ENCODE assay signal across 1 cellular context in the genomic region with DNA sequence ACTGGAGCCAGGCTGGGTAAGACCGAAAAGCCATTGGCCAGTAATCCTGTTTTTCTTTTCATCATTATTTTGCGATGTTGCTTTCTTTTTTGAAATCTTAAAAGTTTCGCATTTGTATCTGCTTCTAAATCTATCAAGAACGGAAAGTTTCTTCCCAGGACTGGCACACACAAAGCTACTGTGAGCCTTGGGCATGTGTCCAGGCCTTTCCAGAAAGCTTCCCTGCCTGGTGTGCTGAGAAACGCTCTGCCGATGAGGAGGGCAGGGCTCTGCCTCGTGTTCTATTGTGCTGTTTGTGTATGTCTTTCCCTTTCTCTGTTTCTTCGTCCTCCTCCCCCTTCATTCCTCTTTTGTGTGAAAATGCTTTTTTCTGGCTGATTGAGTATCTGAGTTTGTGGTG.
TF ChIP-seq lines count a peak whose summit lies in the region.

No MANE protein-coding gene starts in this region.

TF ChIP-seq in H1, 55 proteins besides CTCF, POLR2A, EP300 and RAD21:
- TF ChIP-seq CHD1 (IDR thresholded peaks at IDR 0.05; ENCODE audit: low read depth, low read length) (no peak), RNF2 (IDR thresholded peaks at IDR 0.05; ENCODE audit: borderline replicate concordance, low read depth, low read length, missing control alignments, poor library complexity, severe bottlenecking) (no peak), HDAC2 (IDR thresholded peaks at IDR 0.05; ENCODE audit: borderline replicate concordance in 1 of 2, low read depth in 2 of 2, low read length in 2 of 2) (no peak), ZNF274 (IDR thresholded peaks at IDR 0.05; ENCODE audit: borderline replicate concordance, extremely low read depth, low read length) (no peak), TAF1 (IDR thresholded peaks at IDR 0.05; ENCODE audit: low read depth, low read length) (no peak), NANOG (IDR thresholded peaks at IDR 0.05; ENCODE audit: insufficient read depth, low read depth, low read length, poor library complexity, severe bottlenecking) (no peak), SIX5 (IDR thresholded peaks at IDR 0.05; ENCODE audit: low read depth, low read length) (no peak), CBX5 (IDR thresholded peaks at IDR 0.05; ENCODE audit: low read depth, low read length) (no peak)
- TF ChIP-seq, protein P1, sequence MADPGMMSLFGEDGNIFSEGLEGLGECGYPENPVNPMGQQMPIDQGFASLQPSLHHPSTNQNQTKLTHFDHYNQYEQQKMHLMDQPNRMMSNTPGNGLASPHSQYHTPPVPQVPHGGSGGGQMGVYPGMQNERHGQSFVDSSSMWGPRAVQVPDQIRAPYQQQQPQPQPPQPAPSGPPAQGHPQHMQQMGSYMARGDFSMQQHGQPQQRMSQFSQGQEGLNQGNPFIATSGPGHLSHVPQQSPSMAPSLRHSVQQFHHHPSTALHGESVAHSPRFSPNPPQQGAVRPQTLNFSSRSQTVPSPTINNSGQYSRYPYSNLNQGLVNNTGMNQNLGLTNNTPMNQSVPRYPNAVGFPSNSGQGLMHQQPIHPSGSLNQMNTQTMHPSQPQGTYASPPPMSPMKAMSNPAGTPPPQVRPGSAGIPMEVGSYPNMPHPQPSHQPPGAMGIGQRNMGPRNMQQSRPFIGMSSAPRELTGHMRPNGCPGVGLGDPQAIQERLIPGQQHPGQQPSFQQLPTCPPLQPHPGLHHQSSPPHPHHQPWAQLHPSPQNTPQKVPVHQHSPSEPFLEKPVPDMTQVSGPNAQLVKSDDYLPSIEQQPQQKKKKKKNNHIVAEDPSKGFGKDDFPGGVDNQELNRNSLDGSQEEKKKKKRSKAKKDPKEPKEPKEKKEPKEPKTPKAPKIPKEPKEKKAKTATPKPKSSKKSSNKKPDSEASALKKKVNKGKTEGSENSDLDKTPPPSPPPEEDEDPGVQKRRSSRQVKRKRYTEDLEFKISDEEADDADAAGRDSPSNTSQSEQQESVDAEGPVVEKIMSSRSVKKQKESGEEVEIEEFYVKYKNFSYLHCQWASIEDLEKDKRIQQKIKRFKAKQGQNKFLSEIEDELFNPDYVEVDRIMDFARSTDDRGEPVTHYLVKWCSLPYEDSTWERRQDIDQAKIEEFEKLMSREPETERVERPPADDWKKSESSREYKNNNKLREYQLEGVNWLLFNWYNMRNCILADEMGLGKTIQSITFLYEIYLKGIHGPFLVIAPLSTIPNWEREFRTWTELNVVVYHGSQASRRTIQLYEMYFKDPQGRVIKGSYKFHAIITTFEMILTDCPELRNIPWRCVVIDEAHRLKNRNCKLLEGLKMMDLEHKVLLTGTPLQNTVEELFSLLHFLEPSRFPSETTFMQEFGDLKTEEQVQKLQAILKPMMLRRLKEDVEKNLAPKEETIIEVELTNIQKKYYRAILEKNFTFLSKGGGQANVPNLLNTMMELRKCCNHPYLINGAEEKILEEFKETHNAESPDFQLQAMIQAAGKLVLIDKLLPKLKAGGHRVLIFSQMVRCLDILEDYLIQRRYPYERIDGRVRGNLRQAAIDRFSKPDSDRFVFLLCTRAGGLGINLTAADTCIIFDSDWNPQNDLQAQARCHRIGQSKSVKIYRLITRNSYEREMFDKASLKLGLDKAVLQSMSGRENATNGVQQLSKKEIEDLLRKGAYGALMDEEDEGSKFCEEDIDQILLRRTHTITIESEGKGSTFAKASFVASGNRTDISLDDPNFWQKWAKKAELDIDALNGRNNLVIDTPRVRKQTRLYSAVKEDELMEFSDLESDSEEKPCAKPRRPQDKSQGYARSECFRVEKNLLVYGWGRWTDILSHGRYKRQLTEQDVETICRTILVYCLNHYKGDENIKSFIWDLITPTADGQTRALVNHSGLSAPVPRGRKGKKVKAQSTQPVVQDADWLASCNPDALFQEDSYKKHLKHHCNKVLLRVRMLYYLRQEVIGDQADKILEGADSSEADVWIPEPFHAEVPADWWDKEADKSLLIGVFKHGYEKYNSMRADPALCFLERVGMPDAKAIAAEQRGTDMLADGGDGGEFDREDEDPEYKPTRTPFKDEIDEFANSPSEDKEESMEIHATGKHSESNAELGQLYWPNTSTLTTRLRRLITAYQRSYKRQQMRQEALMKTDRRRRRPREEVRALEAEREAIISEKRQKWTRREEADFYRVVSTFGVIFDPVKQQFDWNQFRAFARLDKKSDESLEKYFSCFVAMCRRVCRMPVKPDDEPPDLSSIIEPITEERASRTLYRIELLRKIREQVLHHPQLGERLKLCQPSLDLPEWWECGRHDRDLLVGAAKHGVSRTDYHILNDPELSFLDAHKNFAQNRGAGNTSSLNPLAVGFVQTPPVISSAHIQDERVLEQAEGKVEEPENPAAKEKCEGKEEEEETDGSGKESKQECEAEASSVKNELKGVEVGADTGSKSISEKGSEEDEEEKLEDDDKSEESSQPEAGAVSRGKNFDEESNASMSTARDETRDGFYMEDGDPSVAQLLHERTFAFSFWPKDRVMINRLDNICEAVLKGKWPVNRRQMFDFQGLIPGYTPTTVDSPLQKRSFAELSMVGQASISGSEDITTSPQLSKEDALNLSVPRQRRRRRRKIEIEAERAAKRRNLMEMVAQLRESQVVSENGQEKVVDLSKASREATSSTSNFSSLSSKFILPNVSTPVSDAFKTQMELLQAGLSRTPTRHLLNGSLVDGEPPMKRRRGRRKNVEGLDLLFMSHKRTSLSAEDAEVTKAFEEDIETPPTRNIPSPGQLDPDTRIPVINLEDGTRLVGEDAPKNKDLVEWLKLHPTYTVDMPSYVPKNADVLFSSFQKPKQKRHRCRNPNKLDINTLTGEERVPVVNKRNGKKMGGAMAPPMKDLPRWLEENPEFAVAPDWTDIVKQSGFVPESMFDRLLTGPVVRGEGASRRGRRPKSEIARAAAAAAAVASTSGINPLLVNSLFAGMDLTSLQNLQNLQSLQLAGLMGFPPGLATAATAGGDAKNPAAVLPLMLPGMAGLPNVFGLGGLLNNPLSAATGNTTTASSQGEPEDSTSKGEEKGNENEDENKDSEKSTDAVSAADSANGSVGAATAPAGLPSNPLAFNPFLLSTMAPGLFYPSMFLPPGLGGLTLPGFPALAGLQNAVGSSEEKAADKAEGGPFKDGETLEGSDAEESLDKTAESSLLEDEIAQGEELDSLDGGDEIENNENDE (IDR thresholded peaks at IDR 0.05; ENCODE audit: insufficient replicate concordance, low read length), result no peak
